Comparison of ENCODE assay signal across 15 cellular contexts in the genomic region with DNA sequence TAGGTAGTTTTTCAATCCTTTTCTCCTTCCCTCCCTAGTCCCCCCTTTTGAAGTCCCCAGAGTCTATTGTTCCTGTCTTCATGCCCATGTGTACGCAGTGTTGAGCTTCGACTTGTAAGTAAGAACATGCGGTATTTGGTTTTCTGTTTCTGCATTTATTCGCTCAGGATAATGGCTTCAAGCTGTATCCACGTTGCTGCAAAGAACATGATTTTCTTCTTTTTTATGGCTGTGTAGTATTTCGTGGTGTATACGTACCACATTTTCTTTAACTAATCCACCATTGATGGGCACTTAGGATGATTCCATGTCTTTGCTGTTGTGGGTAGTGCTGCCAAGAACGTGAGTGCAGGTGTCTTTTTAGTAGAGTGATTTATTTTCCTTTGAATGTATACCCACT.
DNase-seq lines count a peak whose midpoint lies in the region; ATAC-seq and TF ChIP-seq lines count a peak whose summit lies in the region.
"Had no signal": no experiment of that assay in that cellular context is flagged by ENCODE, and none has a peak within 500 bp of the region (broad histone marks: within the 10 kb centered on the region; RNA-seq: fewer than 3 reads in every experiment).

No MANE protein-coding gene starts in this region.

- peaks cover 90% of the 10 kb centered on the region for H4K20me1 ChIP-seq in MM.1S (ENCODE audit: insufficient read depth, low read length)

- peaks cover 98% of the 10 kb centered on the region for H3K79me2 ChIP-seq in MM.1S (ENCODE audit: low read length)

- H3K36me3 Mint-ChIP-seq in CD8-positive, alpha-beta T cell, result no peaks in the 10 kb centered on the region
- peaks cover 2% of the 10 kb centered on the region for H3K36me3 Mint-ChIP-seq in central memory CD8-positive, alpha-beta T cell (ENCODE audit: insufficient read depth)
- H3K36me3 Mint-ChIP-seq in activated naive CD4-positive, alpha-beta T cell treated with anti-CD3 and anti-CD28 coated beads for 36 hours (ENCODE audit: low read depth), result no peaks in the 10 kb centered on the region

- peaks cover 26% of the 10 kb centered on the region for H3K4me1 ChIP-seq in CD8-positive, alpha-beta T cell (ENCODE audit: insufficient read depth, low read length)
- H3K4me1 ChIP-seq in MM.1S (ENCODE audit: low read length) (peaks cover 44% of the 10 kb centered on the region), skeletal muscle tissue (ENCODE audit: control insufficient read depth in 3 of 3, insufficient read depth in 3 of 3, low read length in 3 of 3) (peaks cover 12 to 28% (median 26%) of the 10 kb centered on the region in 3 donors)

- DNase-seq in CD8-positive, alpha-beta T cell, result no peak
- DNase-seq in MM.1S (no peak), Right ventricle myocardium inferior (ENCODE audit: missing footprints) (no peak), pons (ENCODE audit: low spot score) (no peak)
- no peak for DNase-seq in central memory CD8-positive, alpha-beta T cell (ENCODE audit: low spot score in 2 of 2)
- DNase-seq in activated naive CD4-positive, alpha-beta T cell treated with anti-CD3 and anti-CD28 coated beads for 36 hours, result no peak
- DNase-seq: CD4-positive, alpha-beta T cell; DMS79; GOT3; NCI-H1092; NCI-H2081 treated with DMSO at 0.1 percent for 48 hours; NCI-H524; SIG-M5 had no signal

- ATAC-seq in CD8-positive, alpha-beta T cell, result no peak
- ATAC-seq in central memory CD8-positive, alpha-beta T cell (replicated peaks; ENCODE audit: extremely low read depth, poor library complexity, severe bottlenecking), result no peak
- ATAC-seq in Right ventricle myocardium inferior, result no peak

- H3K9ac ChIP-seq in MM.1S (ENCODE audit: low read length) (peak overlapping the region; percentile 3; the same call in 1 of the 2 replicates), skeletal muscle tissue (ENCODE audit: low read depth in 1 of 3, low read length in 3 of 3) (no peak overlapping the region)
- H3K9ac ChIP-seq: KMS-11 had no signal

- H3K4me3 ChIP-seq in CD8-positive, alpha-beta T cell (ENCODE audit: low read depth, low read length), result no peak overlapping the region
- H3K4me3 ChIP-seq in MM.1S (ENCODE audit: low read length) (peak overlapping the region; percentile 27), skeletal muscle tissue (ENCODE audit: low read length in 3 of 3) (no peak overlapping the region)

- no peaks in the 10 kb centered on the region for H3K27me3 ChIP-seq in CD8-positive, alpha-beta T cell (ENCODE audit: insufficient read depth, low read length)
- H3K27me3 ChIP-seq in MM.1S (replicated peaks; ENCODE audit: insufficient read depth, low read length) (no peaks in the 10 kb centered on the region), skeletal muscle tissue (ENCODE audit: control insufficient read depth in 3 of 3, insufficient read depth in 3 of 3, low read length in 3 of 3) (no peaks in the 10 kb centered on the region)

- no peaks in the 10 kb centered on the region for H3K36me3 ChIP-seq in CD8-positive, alpha-beta T cell (ENCODE audit: insufficient read depth, low read length)
- no peaks in the 10 kb centered on the region; the same call in 1 of the 2 replicates for H3K36me3 ChIP-seq in MM.1S (replicated peaks; ENCODE audit: insufficient read depth, low read length)
- no peaks in the 10 kb centered on the region for H3K36me3 ChIP-seq in skeletal muscle tissue (ENCODE audit: control insufficient read depth in 3 of 3, insufficient read depth in 3 of 3, low read length in 3 of 3)

- peaks cover 83% of the 10 kb centered on the region for H3F3A ChIP-seq in MM.1S (ENCODE audit: insufficient read depth, low read length)

- H3K9me3 Mint-ChIP-seq in CD8-positive, alpha-beta T cell, result peaks cover 3% of the 10 kb centered on the region
- no peaks in the 10 kb centered on the region for H3K9me3 Mint-ChIP-seq in central memory CD8-positive, alpha-beta T cell
- no peaks in the 10 kb centered on the region for H3K9me3 Mint-ChIP-seq in activated naive CD4-positive, alpha-beta T cell treated with anti-CD3 and anti-CD28 coated beads for 36 hours
- H3K9me3 Mint-ChIP-seq: CD4-positive, alpha-beta T cell had no signal

- peaks cover 38% of the 10 kb centered on the region for H3K4me1 Mint-ChIP-seq in CD8-positive, alpha-beta T cell (ENCODE audit: low read depth)
- H3K4me1 Mint-ChIP-seq in central memory CD8-positive, alpha-beta T cell, result peaks cover 62% of the 10 kb centered on the region
- H3K4me1 Mint-ChIP-seq in activated naive CD4-positive, alpha-beta T cell treated with anti-CD3 and anti-CD28 coated beads for 36 hours (ENCODE audit: low read depth), result peaks cover 21% of the 10 kb centered on the region

- H3K27ac ChIP-seq in CD8-positive, alpha-beta T cell (ENCODE audit: low read depth, low read length), result no peak overlapping the region
- H3K27ac ChIP-seq in MM.1S (ENCODE audit: low read length) (peak overlapping the region; percentile 78; the same call in 1 of the 2 replicates), skeletal muscle tissue (ENCODE audit: low read depth, low read length) (peak overlapping the region; percentile 86)
- H3K27ac ChIP-seq: KMS-11 had no signal

- H3K27me3 Mint-ChIP-seq in CD8-positive, alpha-beta T cell (ENCODE audit: low read depth), result no peaks in the 10 kb centered on the region
- H3K27me3 Mint-ChIP-seq in central memory CD8-positive, alpha-beta T cell, result no peaks in the 10 kb centered on the region
- H3K27me3 Mint-ChIP-seq in activated naive CD4-positive, alpha-beta T cell treated with anti-CD3 and anti-CD28 coated beads for 36 hours (ENCODE audit: low read depth), result no peaks in the 10 kb centered on the region
- H3K27me3 Mint-ChIP-seq: CD4-positive, alpha-beta T cell had no signal

- no peak overlapping the region for H2AFZ ChIP-seq in MM.1S (ENCODE audit: low read length)

- peak overlapping the region; percentile 30 for H3K4me3 Mint-ChIP-seq in CD8-positive, alpha-beta T cell
- peak overlapping the region; percentile 72 for H3K4me3 Mint-ChIP-seq in central memory CD8-positive, alpha-beta T cell
- no peak overlapping the region for H3K4me3 Mint-ChIP-seq in activated naive CD4-positive, alpha-beta T cell treated with anti-CD3 and anti-CD28 coated beads for 36 hours

- intact Hi-C loops in CD8-positive, alpha-beta T cell (cut with DNase I, micrococcal nuclease), result no loop called here
- intact Hi-C loops in activated naive CD4-positive, alpha-beta T cell treated with anti-CD3 and anti-CD28 coated beads for 36 hours (cut with micrococcal nuclease), result no loop called here
- intact Hi-C loops in Right ventricle myocardium inferior (cut with DNase I), result loop anchor here (10.0 kb wide), 1 partner anchor 626 kb away; no protein-coding TSS in a partner anchor

- H3K4me2 ChIP-seq in MM.1S (ENCODE audit: low read depth, low read length), result peak overlapping the region; percentile 69
- H3K4me2 ChIP-seq: KMS-11 had no signal

- peak overlapping the region; percentile 93 for H3K27ac Mint-ChIP-seq in CD8-positive, alpha-beta T cell
- H3K27ac Mint-ChIP-seq in central memory CD8-positive, alpha-beta T cell (ENCODE audit: low read depth), result peak overlapping the region; percentile 83
- no peak overlapping the region for H3K27ac Mint-ChIP-seq in activated naive CD4-positive, alpha-beta T cell treated with anti-CD3 and anti-CD28 coated beads for 36 hours

- no peaks in the 10 kb centered on the region for H3K9me3 ChIP-seq in CD8-positive, alpha-beta T cell (ENCODE audit: low read length)
- H3K9me3 ChIP-seq in MM.1S (replicated peaks; ENCODE audit: insufficient read depth, low read length), result no peaks in the 10 kb centered on the region
- no peaks in the 10 kb centered on the region for H3K9me3 ChIP-seq in skeletal muscle tissue (ENCODE audit: control insufficient read depth in 3 of 3, low read length in 3 of 3)

- POLR2A ChIA-PET in CD8-positive, alpha-beta T cell (lab: Charles Lee), result no interaction called here

- no peak for TF ChIP-seq CTCF in CD8-positive, alpha-beta T cell (IDR thresholded peaks at IDR 0.05)
- TF ChIP-seq CTCF in MM.1S (IDR thresholded peaks at IDR 0.05; ENCODE audit: low read length), result no peak

- H3K9me2 ChIP-seq in MM.1S (replicated peaks; ENCODE audit: insufficient read depth, low read length), result no peaks in the 10 kb centered on the region

- CTCF ChIA-PET in CD8-positive, alpha-beta T cell (lab: Charles Lee), result interaction anchor here (1.9 kb wide), 1 partner anchor 45 kb away, joined by 8 read pairs; no protein-coding TSS in a partner anchor
- CTCF ChIA-PET in activated naive CD4-positive, alpha-beta T cell treated with anti-CD3 and anti-CD28 coated beads for 36 hours (lab: Charles Lee), result no interaction called here
